ENCODE assay signal across 11 cellular contexts in the genomic region with DNA sequence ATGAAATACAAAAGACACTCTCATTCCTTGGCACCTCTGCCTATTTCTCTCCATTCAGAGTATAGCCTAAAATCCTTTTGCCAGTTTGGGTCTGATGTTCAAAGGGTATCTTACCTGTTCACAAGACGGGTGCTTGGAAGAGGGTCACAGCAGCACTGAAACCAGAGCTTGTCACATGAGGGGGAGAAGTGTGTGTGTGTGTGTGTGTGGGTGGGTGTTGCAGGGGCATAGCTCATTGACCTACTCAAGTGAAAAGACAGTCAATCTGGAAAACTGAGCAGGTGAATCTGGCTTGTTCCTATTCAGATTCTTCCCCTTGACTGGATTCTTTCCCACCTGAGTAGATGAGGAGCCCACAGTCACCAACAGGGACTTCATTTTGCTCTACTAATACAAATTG.
"Had no signal": no experiment of that assay in that cellular context is flagged by ENCODE, and none has a peak within 500 bp of the region (broad histone marks: within the 10 kb centered on the region; RNA-seq: fewer than 3 reads in every experiment).

No MANE protein-coding gene starts in this region.

- H3K27me3 ChIP-seq: esophagus squamous epithelium, pancreas, stomach had no signal

- H3K36me3 ChIP-seq: esophagus squamous epithelium, pancreas, stomach, thoracic aorta had no signal

- H3K9me3 ChIP-seq: esophagus squamous epithelium, pancreas, stomach, thoracic aorta had no signal

- H3K4me3 ChIP-seq: esophagus squamous epithelium, pancreas, stomach, thoracic aorta had no signal

- DNase-seq: esophagus squamous epithelium; mesendoderm; naive B cell; occipital lobe; pancreas; small intestine; stimulated activated CD4-positive, alpha-beta T cell treated with anti-CD3 and anti-CD28 coated beads, Interleukin-12 subunit alpha, Interleukin-12 subunit beta, amount 100 ng/mL, for 4 hours; stimulated activated naive CD4-positive, alpha-beta T cell; stomach; trophoblast cell had no signal

- H3K27ac ChIP-seq: esophagus squamous epithelium, pancreas, stomach, thoracic aorta had no signal
